In the genomic region with DNA sequence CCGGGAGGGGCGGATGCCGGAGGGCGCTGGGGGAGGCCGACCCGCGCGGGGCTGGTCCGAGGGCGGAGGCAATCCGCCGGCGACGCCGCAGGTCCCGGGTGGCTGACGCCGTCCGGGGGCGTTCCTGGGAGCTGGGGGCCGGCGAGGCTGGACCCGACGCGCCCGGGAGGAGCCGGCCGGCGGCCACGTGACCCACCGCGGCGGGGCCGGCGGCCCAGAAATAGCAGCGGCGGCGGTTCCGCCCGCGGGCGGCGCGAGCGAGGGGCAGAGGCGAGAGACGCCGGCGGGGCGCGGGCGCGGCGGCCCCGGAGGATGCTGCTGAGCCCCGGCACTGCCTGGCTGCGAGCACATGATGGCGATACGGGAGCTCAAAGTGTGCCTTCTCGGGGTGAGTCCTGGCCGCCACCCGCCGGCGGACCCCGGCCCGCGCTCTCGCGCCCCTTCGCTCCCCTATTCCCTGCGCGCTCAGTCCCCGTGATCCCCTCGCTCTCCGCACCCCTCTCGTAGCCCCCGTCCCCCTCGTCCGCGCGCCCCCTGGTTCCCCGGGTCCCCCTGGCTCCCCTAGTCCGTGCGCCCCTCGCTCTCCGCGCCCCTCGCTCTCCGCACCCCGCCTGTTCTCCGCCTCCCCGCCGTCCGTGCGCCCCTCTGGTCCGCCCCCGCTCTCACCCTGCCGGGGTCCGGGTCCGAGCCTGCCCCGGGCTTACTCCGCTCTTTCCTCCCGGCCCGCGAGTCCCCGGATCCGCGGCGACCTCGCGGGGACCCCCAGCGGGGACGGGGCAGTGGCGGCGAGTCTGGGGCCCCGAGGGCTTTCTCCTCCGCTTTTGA, we compare ENCODE assay signal across 8 cellular contexts. TPM values are rescaled to one million over a fixed set of nuclear protein-coding genes. Genes with fewer than 3 reads are reported as not detected.
DNase-seq lines count a peak whose midpoint lies in the region; TF ChIP-seq lines count a peak whose summit lies in the region.

A gene with protein sequence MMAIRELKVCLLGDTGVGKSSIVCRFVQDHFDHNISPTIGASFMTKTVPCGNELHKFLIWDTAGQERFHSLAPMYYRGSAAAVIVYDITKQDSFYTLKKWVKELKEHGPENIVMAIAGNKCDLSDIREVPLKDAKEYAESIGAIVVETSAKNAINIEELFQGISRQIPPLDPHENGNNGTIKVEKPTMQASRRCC (plus strand): TSS at position 245 of the 825 bp plus-strand sequence. CDS start 105 bp downstream, at position 350.

- WGBS in trophoblast cell (ENCODE audit: extremely low coverage, insufficient coverage, insufficient read length), result no CpG with 5 or more reads among the region's 117 CpGs

- H2BK12ac ChIP-seq in trophoblast cell (ENCODE audit: low read length), result peak within 1 kb of the TSS; percentile 80

- H3K9ac ChIP-seq in trophoblast cell (ENCODE audit: low read length), result peak within 1 kb of the TSS; percentile 86

- peak within 1 kb of the TSS; percentile 93 for H4K8ac ChIP-seq in trophoblast cell (ENCODE audit: low read depth, low read length)

- peaks cover 47% of the 10 kb centered on the region for H3K79me1 ChIP-seq in trophoblast cell (ENCODE audit: low read length)

- H3K4me1 ChIP-seq in right atrium auricular region (peaks cover 0 to 16% of the 10 kb centered on the region in 2 donors), trophoblast cell (ENCODE audit: control insufficient read depth in 1 of 2, insufficient read depth in 2 of 2, low read length in 2 of 2) (peaks cover 44 to 49% of the 10 kb centered on the region in 2 experiments)

- H2AK5ac ChIP-seq in trophoblast cell (ENCODE audit: low read length), result peak within 1 kb of the TSS; percentile 69

- peak within 1 kb of the TSS; percentile 73 for H3K4me2 ChIP-seq in trophoblast cell (ENCODE audit: low read length)

- H2AFZ ChIP-seq in trophoblast cell (ENCODE audit: insufficient read depth, low read length, poor library complexity), result peak within 1 kb of the TSS; percentile 61

- in situ Hi-C loops in astrocyte of the spinal cord (cut with HindIII; ENCODE audit: low sequenced_read_pairs), result no loop called here

- H4K12ac ChIP-seq in trophoblast cell (ENCODE audit: low read depth, low read length), result peak within 1 kb of the TSS; percentile 96

- H3K18ac ChIP-seq in trophoblast cell (ENCODE audit: low read length), result peak within 1 kb of the TSS; percentile 99

- peak within 1 kb of the TSS; percentile 98 for H2BK120ac ChIP-seq in trophoblast cell (ENCODE audit: insufficient read depth, low read length, poor library complexity)

- H3K9me3 ChIP-seq in right atrium auricular region (no peaks in the 10 kb centered on the region), trophoblast cell (ENCODE audit: insufficient read depth, low read depth, low read length) (peaks cover 2% of the 10 kb centered on the region)

- no peak within 1 kb of the TSS for H3K23ac ChIP-seq in trophoblast cell (ENCODE audit: low read length)

- H3K36me3 ChIP-seq in right atrium auricular region (no peaks in the 10 kb centered on the region), trophoblast cell (ENCODE audit: control insufficient read depth in 1 of 2, insufficient read depth in 2 of 2, low read length in 2 of 2) (peaks cover 5% of the 10 kb centered on the region in 2 experiments)

- TF ChIP-seq CTCF in GM20000 (IDR thresholded peaks at IDR 0.05; ENCODE audit: extremely low read depth, missing control alignments), result no peak
- peak; percentile 11 for TF ChIP-seq CTCF in astrocyte of the spinal cord (IDR thresholded peaks at IDR 0.05; ENCODE audit: low read depth, low read length)
- no peak for TF ChIP-seq CTCF in right atrium auricular region (IDR thresholded peaks at IDR 0.05)

- peak within 1 kb of the TSS; percentile 99 for H3K14ac ChIP-seq in trophoblast cell (ENCODE audit: low read length)

- H4K91ac ChIP-seq in trophoblast cell (ENCODE audit: low read depth, low read length), result peak within 1 kb of the TSS; percentile 96

- DNase-seq in EH (ENCODE audit: low read depth), result peak; percentile 89
- peak; percentile 83 for DNase-seq in GM20000 (ENCODE audit: low spot score)
- peak; percentile 74 for DNase-seq in M059J (ENCODE audit: low read depth)
- DNase-seq in astrocyte of the spinal cord (ENCODE audit: low read depth, low spot score), result peak; percentile 77
- DNase-seq in right atrium auricular region (ENCODE audit: low spot score), result peak; percentile 77
- peak; percentile 78 to 81 for DNase-seq in trophoblast cell
- DNase-seq in stimulated activated naive CD4-positive, alpha-beta T cell (lab: John Stamatoyannopoulos, UW), result no peak
- no peak for DNase-seq in NCI-H187 treated with DMSO at 0.1 percent for 48 hours (lab: John Stamatoyannopoulos, UW)

- H3K27ac ChIP-seq in right atrium auricular region (peak within 1 kb of the TSS; percentile 86 to 87), trophoblast cell (ENCODE audit: low read depth, low read length) (peak within 1 kb of the TSS; percentile 97)

- peak within 1 kb of the TSS; percentile 98 for H3K4ac ChIP-seq in trophoblast cell (ENCODE audit: low read depth, low read length)

- H2BK5ac ChIP-seq in trophoblast cell (ENCODE audit: low read depth, low read length, poor library complexity), result peak within 1 kb of the TSS; percentile 99

- H3K79me2 ChIP-seq in trophoblast cell (ENCODE audit: control insufficient read depth, insufficient read depth, low read length, poor library complexity), result peaks cover 42% of the 10 kb centered on the region

- no peaks in the 10 kb centered on the region for H3K27me3 ChIP-seq in right atrium auricular region
- H3K27me3 ChIP-seq in trophoblast cell (ENCODE audit: insufficient read depth, low read length), result no peaks in the 10 kb centered on the region

- H3K4me3 ChIP-seq in astrocyte of the spinal cord (ENCODE audit: low read depth, low read length) (peak within 1 kb of the TSS; percentile 78), right atrium auricular region (peak within 1 kb of the TSS; percentile 77 to 82), trophoblast cell (ENCODE audit: low read depth, low read length) (peak within 1 kb of the TSS; percentile 99)

RNA-seq across cellular contexts. Expression of the gene that starts here (rescaled TPM):
- 36.8 and 53.6 TPM in 2 replicates for total RNA-seq in M059J (2014; rRNA removed; shearing (Covaris generic))
- 10 to 100 TPM in 1 of 2 donors, 1 to 10 TPM in 1; 9.9 to 29.2 TPM for total RNA-seq in right atrium auricular region
- 287 and 288 TPM in 2 replicates for polyA plus RNA-seq in trophoblast cell (2013)

Comparison
In these comparisons a context has a peak if more than half of its experiments do, and no peak if none do; other contexts are left out.
1. DNase-seq: peak in EH (single experiment), GM20000 (single experiment), M059J (single experiment), astrocyte of the spinal cord (single experiment), right atrium auricular region (single experiment) and trophoblast cell (2 of 2); none in stimulated activated naive CD4-positive, alpha-beta T cell (0 of 6) and NCI-H187 treated with DMSO at 0.1 percent for 48 hours (single experiment).
2. Peak in every context shown above with its lines, with median percentiles within 50 percentile points of each other: H3K4me3 ChIP-seq.